14 cellular contexts compared by ENCODE assay signal in genomic region chr1:10252508-10252907, GRCh38. TPM values are rescaled to one million over a fixed set of nuclear protein-coding genes. Genes with fewer than 3 reads are reported as not detected.
DNase-seq lines count a peak whose midpoint lies in the region; ATAC-seq, FAIRE-seq and TF ChIP-seq lines count a peak whose summit lies in the region.
"Had no signal": no experiment of that assay in that cellular context is flagged by ENCODE, and none has a peak within 500 bp of the region (broad histone marks: within the 10 kb centered on the region; RNA-seq: fewer than 3 reads in every experiment).

No MANE protein-coding gene starts in this region.

- H3K27ac ChIP-seq in SJSA1, result peak overlapping the region; percentile 31; the same call in 1 of the 2 replicates
- peak overlapping the region in 3 of 4 donors; percentile 11 to 71 (median 68) for H3K27ac ChIP-seq in esophagus muscularis mucosa (replicated peaks in 1 of 4)

- WGBS in esophagus muscularis mucosa, result 86% methylated on average over 6 of the region's 6 CpGs

- TF ChIP-seq POLR2A in esophagus muscularis mucosa (IDR thresholded peaks at IDR 0.05; ENCODE audit: low read depth) (no peak), GM12892 (IDR thresholded peaks at IDR 0.05; ENCODE audit: low read depth, low read length) (no peak)

- TF ChIP-seq EP300 in esophagus muscularis mucosa (IDR thresholded peaks at IDR 0.05), result no peak

- intact Hi-C loops in esophagus muscularis mucosa (cut with DNase I), result loop anchor here (5.0 kb wide), 1 partner anchor 40 kb away; the partner anchor contains the start of gene KIF1B

- TF ChIP-seq CTCF in esophagus muscularis mucosa (IDR thresholded peaks at IDR 0.05), result no peak
- TF ChIP-seq CTCF in retinal pigment epithelial cell (conservative IDR thresholded peaks at IDR 0.05; ENCODE audit: low read depth, low read length), result no peak

- H3K27me3 ChIP-seq in SJSA1 (replicated peaks) (no peaks in the 10 kb centered on the region), esophagus muscularis mucosa (no peaks in the 10 kb centered on the region)
- H3K27me3 ChIP-seq: ascending aorta, esophagus squamous epithelium, pancreas had no signal

- ATAC-seq in HG03439 (IDR thresholded peaks at IDR 0.05; ENCODE audit: unreplicated experiment) (no peak), HG03571 (IDR thresholded peaks at IDR 0.05; ENCODE audit: unreplicated experiment) (no peak)
- ATAC-seq in activated CD4-positive, CD25-positive, alpha-beta regulatory T cell treated with anti-CD3 and anti-CD28 coated beads, Interleukin-2, amount 50 U/mL, for 24 hours, result no peak

- DNase-seq in H4 (ENCODE audit: low spot score), result peak; percentile 16
- DNase-seq in SJSA1 (ENCODE audit: low read depth in 1 of 2, low spot score in 2 of 2), result peak; percentile 27 to 49
- DNase-seq in esophagus muscularis mucosa (ENCODE audit: extremely low spot score), result no peak
- DNase-seq in retinal pigment epithelial cell (ENCODE audit: low read depth), result peak; percentile 54
- DNase-seq in GM12892 (ENCODE audit: insufficient read length), result no peak
- DNase-seq: COR-L47, esophagus squamous epithelium, left cardiac atrium, NCI-H1417, pancreas had no signal

- H3K9me3 ChIP-seq in SJSA1 (replicated peaks) (no peaks in the 10 kb centered on the region), esophagus muscularis mucosa (no peaks in the 10 kb centered on the region)
- H3K9me3 ChIP-seq: ascending aorta, esophagus squamous epithelium, pancreas had no signal

- H3K4me1 ChIP-seq in SJSA1 (replicated peaks) (peaks cover 17% of the 10 kb centered on the region), esophagus muscularis mucosa (peaks cover 43 to 80% (median 55%) of the 10 kb centered on the region in 4 donors)

- H3K4me3 ChIP-seq in SJSA1 (no peak overlapping the region), esophagus muscularis mucosa (no peak overlapping the region), retinal pigment epithelial cell (ENCODE audit: low read length) (no peak overlapping the region)
- H3K4me3 ChIP-seq: ascending aorta, esophagus squamous epithelium, pancreas had no signal

- H3K36me3 ChIP-seq in SJSA1 (peaks cover 9% of the 10 kb centered on the region), esophagus muscularis mucosa (peaks cover 0 to 16% (median 9%) of the 10 kb centered on the region in 4 donors)
- H3K36me3 ChIP-seq: pancreas had no signal

- no peak for FAIRE-seq in GM12892 (lab: Jason Lieb, UNC)
- FAIRE-seq: pancreas had no signal

RNA-seq across cellular contexts. Expression of gene KIF1B, which starts 42.1 kb away (rescaled TPM):
- total RNA-seq in H4 (2014; rRNA removed; shearing (Covaris generic)), result 11.4 and 13.6 TPM in 2 replicates
- total RNA-seq in SJSA1 (2014; rRNA removed; shearing (Covaris generic)), result 26.8 and 33.3 TPM in 2 replicates
- total RNA-seq in esophagus muscularis mucosa, result 10 to 100 TPM; 53.0 to 78.2 (median 64.8) TPM
- polyA plus RNA-seq in GM12892 (2012; ENCODE audit: missing spikeins), result 3.4 TPM

Comparison
In these comparisons a context has a peak if more than half of its experiments do, and no peak if none do; other contexts are left out.
1. DNase-seq: peak in H4 (single experiment), SJSA1 (2 of 2) and retinal pigment epithelial cell (single experiment); none in esophagus muscularis mucosa (single experiment) and GM12892 (single experiment).